ENCODE assay signal across 1 cellular context in the genomic region with DNA sequence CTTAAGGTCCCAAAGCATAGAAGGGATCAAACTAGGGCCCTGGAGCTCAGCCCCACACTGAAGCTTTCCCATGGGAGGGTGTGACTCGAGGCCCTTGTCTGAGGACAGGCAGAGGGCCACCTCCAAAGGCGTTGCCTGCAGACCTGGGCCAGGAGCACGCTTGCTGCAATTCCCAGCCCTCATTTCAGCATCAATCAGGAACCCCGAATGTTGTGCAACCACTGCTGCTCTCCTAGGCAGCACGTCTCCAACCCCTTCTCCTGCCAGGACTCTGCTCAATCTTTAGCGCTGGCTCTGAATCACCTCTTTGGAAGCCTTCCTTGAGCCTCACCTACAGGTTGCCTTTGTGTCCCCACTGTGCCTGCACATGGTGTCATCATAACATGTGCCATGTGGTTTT.
TF ChIP-seq lines count a peak whose summit lies in the region.

No MANE protein-coding gene starts in this region.

TF ChIP-seq in K562, 482 proteins besides CTCF, POLR2A, EP300 and RAD21:
- TF ChIP-seq, protein P1, sequence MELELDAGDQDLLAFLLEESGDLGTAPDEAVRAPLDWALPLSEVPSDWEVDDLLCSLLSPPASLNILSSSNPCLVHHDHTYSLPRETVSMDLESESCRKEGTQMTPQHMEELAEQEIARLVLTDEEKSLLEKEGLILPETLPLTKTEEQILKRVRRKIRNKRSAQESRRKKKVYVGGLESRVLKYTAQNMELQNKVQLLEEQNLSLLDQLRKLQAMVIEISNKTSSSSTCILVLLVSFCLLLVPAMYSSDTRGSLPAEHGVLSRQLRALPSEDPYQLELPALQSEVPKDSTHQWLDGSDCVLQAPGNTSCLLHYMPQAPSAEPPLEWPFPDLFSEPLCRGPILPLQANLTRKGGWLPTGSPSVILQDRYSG (tag; conservative IDR thresholded peaks at IDR 0.05; ENCODE audit: low read depth), result no peak
- TF ChIP-seq TSC22D4 (tag; IDR thresholded peaks at IDR 0.05), result no peak
- TF ChIP-seq CEBPB (tag; IDR thresholded peaks at IDR 0.05), result peak; percentile 67
- no peak for TF ChIP-seq FOXK2 (conservative IDR thresholded peaks at IDR 0.05 in 1 of 2, IDR thresholded peaks at IDR 0.05 in 1 of 2; ENCODE audit: low read depth in 2 of 2)
- no peak for TF ChIP-seq ETV5 (CRISPR knock-in tag; IDR thresholded peaks at IDR 0.05; ENCODE audit: low read depth)
- TF ChIP-seq KLF6 (CRISPR knock-in tag; IDR thresholded peaks at IDR 0.05; ENCODE audit: borderline replicate concordance), result no peak
- TF ChIP-seq BRD9 (IDR thresholded peaks at IDR 0.05; ENCODE audit: low read depth, partially characterized antibody), result no peak
- no peak for TF ChIP-seq CEBPG (CRISPR knock-in tag; IDR thresholded peaks at IDR 0.05)
- peak in 1 of 2 experiments; percentile 60; a peak in 2 of 4 replicates for TF ChIP-seq CEBPG (tag; conservative IDR thresholded peaks at IDR 0.05 in 1 of 2, IDR thresholded peaks at IDR 0.05 in 1 of 2)
- TF ChIP-seq ZEB2 (IDR thresholded peaks at IDR 0.05), result no peak
- no peak for TF ChIP-seq TAF15 (IDR thresholded peaks at IDR 0.05; ENCODE audit: low read depth, low read length)
- TF ChIP-seq, protein P2, sequence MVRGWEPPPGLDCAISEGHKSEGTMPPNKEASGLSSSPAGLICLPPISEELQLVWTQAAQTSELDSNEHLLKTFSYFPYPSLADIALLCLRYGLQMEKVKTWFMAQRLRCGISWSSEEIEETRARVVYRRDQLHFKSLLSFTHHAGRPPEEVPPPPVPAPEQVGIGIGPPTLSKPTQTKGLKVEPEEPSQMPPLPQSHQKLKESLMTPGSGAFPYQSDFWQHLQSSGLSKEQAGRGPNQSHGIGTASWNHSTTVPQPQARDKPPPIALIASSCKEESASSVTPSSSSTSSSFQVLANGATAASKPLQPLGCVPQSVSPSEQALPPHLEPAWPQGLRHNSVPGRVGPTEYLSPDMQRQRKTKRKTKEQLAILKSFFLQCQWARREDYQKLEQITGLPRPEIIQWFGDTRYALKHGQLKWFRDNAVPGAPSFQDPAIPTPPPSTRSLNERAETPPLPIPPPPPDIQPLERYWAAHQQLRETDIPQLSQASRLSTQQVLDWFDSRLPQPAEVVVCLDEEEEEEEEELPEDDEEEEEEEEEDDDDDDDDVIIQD (CRISPR knock-in tag; IDR thresholded peaks at IDR 0.05), result no peak
- TF ChIP-seq DDX20 (tag; IDR thresholded peaks at IDR 0.05; ENCODE audit: low read depth), result no peak
- TF ChIP-seq ZZZ3 (IDR thresholded peaks at IDR 0.05), result no peak
- no peak for TF ChIP-seq THRAP3 (IDR thresholded peaks at IDR 0.05; ENCODE audit: borderline replicate concordance)
- TF ChIP-seq HCFC1 (IDR thresholded peaks at IDR 0.05; ENCODE audit: low read depth, low read length), result no peak
